ENCODE assay signal across 10 cellular contexts in genomic region chr12:57226588-57227314, GRCh38. TPM values are rescaled to one million over a fixed set of nuclear protein-coding genes. Genes with fewer than 3 reads are reported as not detected.
DNase-seq lines count a peak whose midpoint lies in the region; ATAC-seq and TF ChIP-seq lines count a peak whose summit lies in the region.
"Had no signal": no experiment of that assay in that cellular context is flagged by ENCODE, and none has a peak within 500 bp of the region (broad histone marks: within the 10 kb centered on the region; RNA-seq: fewer than 3 reads in every experiment).

No MANE protein-coding gene starts in this region.

- H3K36me3 ChIP-seq in ectodermal cell (ENCODE audit: control insufficient read depth, insufficient read depth, low read length) = no peaks in the 10 kb centered on the region

- H3K9me3 ChIP-seq in ectodermal cell (ENCODE audit: control insufficient read depth, low read length) = no peaks in the 10 kb centered on the region
- H3K9me3 ChIP-seq: gastroesophageal sphincter had no signal

- H3K36me3 Mint-ChIP-seq in activated CD4-positive, alpha-beta T cell treated with anti-CD3 and anti-CD28 coated beads for 36 hours (ENCODE audit: low read depth) = peaks cover 23% of the 10 kb centered on the region
- H3K36me3 Mint-ChIP-seq in activated CD4-positive, alpha-beta T cell treated with anti-CD3 and anti-CD28 coated beads, Interleukin-2, amount 10 ng/mL, durations not matched to agents 7 days and 5 days (ENCODE audit: low read depth) = peaks cover 13% of the 10 kb centered on the region
- H3K36me3 Mint-ChIP-seq in osteocyte (ENCODE audit: unreplicated experiment) = peaks cover 5% of the 10 kb centered on the region

- POLR2A ChIA-PET in activated CD4-positive, alpha-beta T cell treated with anti-CD3 and anti-CD28 coated beads for 36 hours (lab: Charles Lee) = interaction anchor here (0.7 to 0.8 kb wide), 2 partner anchors 11 to 16 kb away, joined by 3 to 4 read pairs; no protein-coding TSS in a partner anchor
- POLR2A ChIA-PET in activated CD4-positive, alpha-beta T cell treated with anti-CD3 and anti-CD28 coated beads, Interleukin-2, amount 10 ng/mL, durations not matched to agents 7 days and 5 days (lab: Charles Lee) = no interaction called here

- H3K9me3 Mint-ChIP-seq in activated CD4-positive, alpha-beta T cell treated with anti-CD3 and anti-CD28 coated beads for 36 hours (ENCODE audit: low read depth) = no peaks in the 10 kb centered on the region
- H3K9me3 Mint-ChIP-seq in activated CD4-positive, alpha-beta T cell treated with anti-CD3 and anti-CD28 coated beads, Interleukin-2, amount 10 ng/mL, durations not matched to agents 7 days and 5 days = no peaks in the 10 kb centered on the region
- no peaks in the 10 kb centered on the region for H3K9me3 Mint-ChIP-seq in osteocyte (ENCODE audit: unreplicated experiment)

- CTCF ChIA-PET in activated CD4-positive, alpha-beta T cell treated with anti-CD3 and anti-CD28 coated beads for 36 hours (lab: Charles Lee) = interaction anchor here (0.5 to 10.5 kb wide), 10 partner anchors 13 to 1183 kb away, joined by 3 to 282 read pairs (median 3); partner anchors contain the start of gene STAT6
- CTCF ChIA-PET in activated CD4-positive, alpha-beta T cell treated with anti-CD3 and anti-CD28 coated beads, Interleukin-2, amount 10 ng/mL, durations not matched to agents 7 days and 5 days (lab: Charles Lee) = interaction anchor here (1.2 to 10.9 kb wide), 5 partner anchors 13 to 252 kb away, joined by 3 to 332 read pairs (median 4); partner anchors contain the start of genes GLI1 and STAC3

- H3K4me1 Mint-ChIP-seq in activated CD4-positive, alpha-beta T cell treated with anti-CD3 and anti-CD28 coated beads for 36 hours = peaks cover 53% of the 10 kb centered on the region
- peaks cover 70% of the 10 kb centered on the region for H3K4me1 Mint-ChIP-seq in activated CD4-positive, alpha-beta T cell treated with anti-CD3 and anti-CD28 coated beads, Interleukin-2, amount 10 ng/mL, durations not matched to agents 7 days and 5 days
- H3K4me1 Mint-ChIP-seq in osteocyte (ENCODE audit: unreplicated experiment) = peaks cover 36% of the 10 kb centered on the region

- H3K27ac ChIP-seq in ectodermal cell (ENCODE audit: insufficient read depth, low read depth, low read length, poor library complexity, severe bottlenecking) = no peak overlapping the region
- H3K27ac ChIP-seq: gastroesophageal sphincter had no signal

- peaks cover 45% of the 10 kb centered on the region for H3K27me3 Mint-ChIP-seq in activated CD4-positive, alpha-beta T cell treated with anti-CD3 and anti-CD28 coated beads for 36 hours
- H3K27me3 Mint-ChIP-seq in activated CD4-positive, alpha-beta T cell treated with anti-CD3 and anti-CD28 coated beads, Interleukin-2, amount 10 ng/mL, durations not matched to agents 7 days and 5 days = peaks cover 51% of the 10 kb centered on the region
- peaks cover under 1% of the 10 kb centered on the region for H3K27me3 Mint-ChIP-seq in osteocyte (ENCODE audit: unreplicated experiment)

- peak overlapping the region; percentile 17 for H3K4me3 ChIP-seq in ectodermal cell (ENCODE audit: insufficient read depth, low read depth, low read length)
- H3K4me3 ChIP-seq: gastroesophageal sphincter had no signal

- H3K4me1 ChIP-seq in ectodermal cell (ENCODE audit: control insufficient read depth, insufficient read depth, low read length) = peaks cover 31% of the 10 kb centered on the region

- peak overlapping the region; percentile 35 for H3K4me3 Mint-ChIP-seq in activated CD4-positive, alpha-beta T cell treated with anti-CD3 and anti-CD28 coated beads for 36 hours
- no peak overlapping the region for H3K4me3 Mint-ChIP-seq in activated CD4-positive, alpha-beta T cell treated with anti-CD3 and anti-CD28 coated beads, Interleukin-2, amount 10 ng/mL, durations not matched to agents 7 days and 5 days
- peak overlapping the region; percentile 63 for H3K4me3 Mint-ChIP-seq in osteocyte (ENCODE audit: unreplicated experiment)

- ATAC-seq in activated CD4-positive, alpha-beta T cell treated with anti-CD3 and anti-CD28 coated beads for 36 hours = no peak
- ATAC-seq: gastroesophageal sphincter had no signal

- 2 to 3% methylated on average over 33 to 35 of the region's 35 CpGs for WGBS in ectodermal cell, 2 experiments

- H3K27me3 ChIP-seq in ectodermal cell (ENCODE audit: control insufficient read depth, insufficient read depth, low read length, poor library complexity, severe bottlenecking) = peaks cover 77% of the 10 kb centered on the region

- intact Hi-C loops in activated CD4-positive, alpha-beta T cell treated with anti-CD3 and anti-CD28 coated beads for 36 hours (cut with DNase I, micrococcal nuclease) = loop anchor here in 1 of 2 experiments (5.0 to 10.0 kb wide), 2 partner anchors 99 to 592 kb away; partner anchors contain the start of genes BAZ2A and LRP1

- no peak for DNase-seq in activated CD4-positive, alpha-beta T cell treated with anti-CD3 and anti-CD28 coated beads for 36 hours
- no peak for DNase-seq in activated CD4-positive, alpha-beta T cell treated with anti-CD3 and anti-CD28 coated beads, Interleukin-2, amount 10 ng/mL, durations not matched to agents 7 days and 5 days
- DNase-seq in NCI-H82 (lab: John Stamatoyannopoulos, UW) (peak; percentile 97), osteocyte (ENCODE audit: extremely low spot score, unreplicated experiment) (no peak), Kasumi-1 (lab: John Stamatoyannopoulos, UW) (no peak), HuH-7 (ENCODE audit: low spot score) (no peak)
- no peak for DNase-seq in stimulated activated CD4-positive, alpha-beta T cell treated with anti-CD3 and anti-CD28 coated beads, Interleukin-1b, Interleukin-23, amount 100 ng/mL, for 48 hours
- DNase-seq: stimulated activated CD4-positive, alpha-beta T cell treated with anti-CD3 and anti-CD28 coated beads, Interleukin-4, amount 100 ng/mL, for 24 hours had no signal

- no peak overlapping the region for H3K27ac Mint-ChIP-seq in activated CD4-positive, alpha-beta T cell treated with anti-CD3 and anti-CD28 coated beads for 36 hours
- no peak overlapping the region for H3K27ac Mint-ChIP-seq in activated CD4-positive, alpha-beta T cell treated with anti-CD3 and anti-CD28 coated beads, Interleukin-2, amount 10 ng/mL, durations not matched to agents 7 days and 5 days
- H3K27ac Mint-ChIP-seq in osteocyte (ENCODE audit: unreplicated experiment) = peak overlapping the region; percentile 50

- no peak for TF ChIP-seq CTCF in osteocyte (IDR thresholded peaks at IDR 0.05)

RNA-seq across cellular contexts. Expression of gene SHMT2, which starts 2.8 kb away (rescaled TPM):
- total RNA-seq in activated CD4-positive, alpha-beta T cell treated with anti-CD3 and anti-CD28 coated beads for 36 hours = 100 to 1,000 TPM; 436 to 487 TPM
- total RNA-seq in activated CD4-positive, alpha-beta T cell treated with anti-CD3 and anti-CD28 coated beads, Interleukin-2, amount 10 ng/mL, durations not matched to agents 7 days and 5 days = 100 to 1,000 TPM; 137 to 141 TPM
- 127 TPM for polyA plus RNA-seq in ectodermal cell (2013, experiment 1 of 4)
- polyA plus RNA-seq in ectodermal cell (2013, experiment 2 of 4) = 132 TPM
- 86.3 TPM for polyA plus RNA-seq in ectodermal cell (2013, experiment 3 of 4)
- 99.1 TPM for polyA plus RNA-seq in ectodermal cell (2013, experiment 4 of 4)
- total RNA-seq in osteocyte = 263 and 290 TPM in 2 replicates

RNA-seq across cellular contexts. Expression of gene NXPH4, which starts 10.2 kb away (rescaled TPM):
- under 1 TPM; 0.41 to 0.51 TPM for total RNA-seq in activated CD4-positive, alpha-beta T cell treated with anti-CD3 and anti-CD28 coated beads for 36 hours
- under 1 TPM; 0.29 to 0.32 TPM for total RNA-seq in activated CD4-positive, alpha-beta T cell treated with anti-CD3 and anti-CD28 coated beads, Interleukin-2, amount 10 ng/mL, durations not matched to agents 7 days and 5 days
- polyA plus RNA-seq in ectodermal cell (2013, experiment 1 of 4) = 1.0 TPM
- polyA plus RNA-seq in ectodermal cell (2013, experiment 2 of 4) = 1.7 TPM
- 2.7 TPM for polyA plus RNA-seq in ectodermal cell (2013, experiment 3 of 4)
- 2.4 TPM for polyA plus RNA-seq in ectodermal cell (2013, experiment 4 of 4)
- total RNA-seq in osteocyte = 62.6 and 63.8 TPM in 2 replicates

RNA-seq across cellular contexts. Expression of gene STAC3, which starts 24.2 kb away (rescaled TPM):
- 1 to 10 TPM; 2.5 to 2.8 TPM for total RNA-seq in activated CD4-positive, alpha-beta T cell treated with anti-CD3 and anti-CD28 coated beads for 36 hours
- total RNA-seq in activated CD4-positive, alpha-beta T cell treated with anti-CD3 and anti-CD28 coated beads, Interleukin-2, amount 10 ng/mL, durations not matched to agents 7 days and 5 days = 1 to 10 TPM; 5.1 to 5.2 TPM
- polyA plus RNA-seq in ectodermal cell (2013, experiment 1 of 4) = 2.7 TPM
- polyA plus RNA-seq in ectodermal cell (2013, experiment 2 of 4) = 2.6 TPM
- polyA plus RNA-seq in ectodermal cell (2013, experiment 3 of 4) = 2.6 TPM
- 2.1 TPM for polyA plus RNA-seq in ectodermal cell (2013, experiment 4 of 4)
- 1.8 and 2.4 TPM in 2 replicates for total RNA-seq in osteocyte

Comparison
In these comparisons a context has a peak if more than half of its experiments do, and no peak if none do; other contexts are left out.
1. RNA of gene NXPH4, which starts 10.2 kb away (total RNA-seq): 62.6 to 63.8 TPM in osteocyte; 0.41 to 0.51 TPM in activated CD4-positive, alpha-beta T cell treated with anti-CD3 and anti-CD28 coated beads for 36 hours and 0.29 to 0.32 TPM in activated CD4-positive, alpha-beta T cell treated with anti-CD3 and anti-CD28 coated beads, Interleukin-2, amount 10 ng/mL, durations not matched to agents 7 days and 5 days; every median in the first group is over 10 times any median in the second.